ENCODE assay signal across 8 cellular contexts in the genomic region with DNA sequence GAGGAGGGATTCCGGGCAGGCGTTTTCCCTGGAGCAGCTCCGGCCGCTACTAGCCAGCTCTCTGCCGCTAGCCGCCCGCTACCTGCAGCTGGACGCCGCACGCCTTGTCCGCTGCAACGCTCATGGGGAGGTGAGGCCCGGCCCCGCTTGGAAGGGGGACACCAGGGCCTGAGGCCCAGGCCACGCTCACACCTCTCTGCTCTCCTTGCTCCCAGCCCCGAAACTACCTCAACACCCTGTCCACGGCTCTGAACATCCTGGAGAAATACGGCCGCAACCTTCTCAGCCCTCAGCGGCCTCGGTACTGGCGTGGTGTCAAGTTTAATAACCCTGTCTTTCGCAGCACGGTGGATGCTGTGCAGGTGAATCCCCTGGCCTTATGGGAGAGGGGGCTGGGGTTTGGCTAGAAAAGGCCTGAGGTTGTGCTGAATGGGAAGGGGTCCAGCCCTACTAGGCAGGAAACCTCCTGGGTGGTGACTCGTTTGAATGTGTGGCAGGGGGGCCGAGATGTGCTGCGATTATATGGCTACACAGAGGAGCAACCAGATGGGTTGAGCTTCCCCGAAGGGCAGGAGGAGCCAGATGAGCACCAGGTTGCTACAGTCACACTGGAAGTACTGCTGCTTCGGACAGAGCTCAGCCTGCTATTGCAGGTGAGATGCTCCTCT. TPM values are rescaled to one million over a fixed set of nuclear protein-coding genes. Genes with fewer than 3 reads are reported as not detected.
A peak's percentile ranks its signal among the peaks of the same experiment; 100 is the strongest.
DNase-seq lines count a peak whose midpoint lies in the region; ATAC-seq and TF ChIP-seq lines count a peak whose summit lies in the region.

No MANE protein-coding gene starts in this region.

- H3K27ac Mint-ChIP-seq in T-helper 17 cell (peak overlapping the region; percentile 91), glutamatergic neuron (ENCODE audit: unreplicated experiment) (peak overlapping the region; percentile 76)

- peak overlapping the region; percentile 98 for H3K4me3 Mint-ChIP-seq in T-helper 17 cell
- peak overlapping the region; percentile 90 for H3K4me3 Mint-ChIP-seq in glutamatergic neuron (ENCODE audit: unreplicated experiment)

- H3K27me3 ChIP-seq in H7 (ENCODE audit: control insufficient read depth, insufficient read depth, low read length): no peaks in the 10 kb centered on the region

- peaks cover 2% of the 10 kb centered on the region for H3K36me3 Mint-ChIP-seq in T-helper 17 cell (ENCODE audit: low read depth)
- no peaks in the 10 kb centered on the region for H3K36me3 Mint-ChIP-seq in glutamatergic neuron (ENCODE audit: unreplicated experiment)

- ATAC-seq in T-helper 17 cell (no peak), HG02610 (IDR thresholded peaks at IDR 0.05; ENCODE audit: unreplicated experiment) (no peak), HG02759 (IDR thresholded peaks at IDR 0.05; ENCODE audit: unreplicated experiment) (no peak), HG03342 (IDR thresholded peaks at IDR 0.05; ENCODE audit: unreplicated experiment) (no peak)

- no peaks in the 10 kb centered on the region for H3K9me3 ChIP-seq in T-helper 17 cell (ENCODE audit: control insufficient read depth, low read length, poor library complexity, severe bottlenecking)

- H3K4me3 ChIP-seq in H7 (ENCODE audit: insufficient read depth, low read depth, low read length): peak overlapping the region; percentile 84
- H3K4me3 ChIP-seq in skin epidermis: peak overlapping the region; percentile 64 to 93 (median 82)

- no peaks in the 10 kb centered on the region for H3K27me3 Mint-ChIP-seq in T-helper 17 cell
- peaks cover 4% of the 10 kb centered on the region for H3K27me3 Mint-ChIP-seq in glutamatergic neuron (ENCODE audit: unreplicated experiment)

- peaks cover 4% of the 10 kb centered on the region for H3K9me3 Mint-ChIP-seq in glutamatergic neuron (ENCODE audit: unreplicated experiment)

- H3K36me3 ChIP-seq in H7 (replicated peaks; ENCODE audit: control insufficient read depth, insufficient read depth, low read length): peaks cover 35% of the 10 kb centered on the region

- TF ChIP-seq CTCF in glutamatergic neuron (IDR thresholded peaks at IDR 0.05; ENCODE audit: partially characterized antibody, unreplicated experiment): no peak

- peaks cover 46% of the 10 kb centered on the region for H3K4me1 Mint-ChIP-seq in T-helper 17 cell
- H3K4me1 Mint-ChIP-seq in glutamatergic neuron (ENCODE audit: low read depth, unreplicated experiment): peaks cover 9% of the 10 kb centered on the region

- peak overlapping the region; percentile 24 to 94 (median 88) for H3K27ac ChIP-seq in skin epidermis

- DNase-seq in H7: no peak
- DNase-seq in T-helper 17 cell: no peak
- no peak for DNase-seq in glutamatergic neuron
- DNase-seq in cerebellum (ENCODE audit: low spot score): no peak

RNA-seq across cellular contexts. Expression of gene RNF31, which starts 0.6 kb away (rescaled TPM):
- total RNA-seq in H7 (2014; rRNA removed; shearing (Covaris generic)): 67.7 and 75.0 TPM in 2 replicates
- total RNA-seq in T-helper 17 cell: 10 to 100 TPM; 85.8 to 98.3 TPM
- 88.2 TPM for total RNA-seq in glutamatergic neuron (ENCODE audit: unreplicated experiment)
- 28.6 TPM for total RNA-seq in cerebellum

RNA-seq across cellular contexts. Expression of gene PSME2, which starts 1.5 kb away (rescaled TPM):
- total RNA-seq in H7 (2014; rRNA removed; shearing (Covaris generic)): 129 and 134 TPM in 2 replicates
- 100 to 1,000 TPM; 134 to 141 TPM for total RNA-seq in T-helper 17 cell
- 58.9 TPM for total RNA-seq in glutamatergic neuron (ENCODE audit: unreplicated experiment)
- total RNA-seq in cerebellum: 25.9 TPM

RNA-seq across cellular contexts. Expression of gene EMC9, which starts 6.5 kb away (rescaled TPM):
- total RNA-seq in H7 (2014; rRNA removed; shearing (Covaris generic)): 25.7 and 35.9 TPM in 2 replicates
- total RNA-seq in T-helper 17 cell: 1 to 10 TPM; 8.3 to 9.7 TPM
- total RNA-seq in glutamatergic neuron (ENCODE audit: unreplicated experiment): 18.1 TPM
- total RNA-seq in cerebellum: 10.6 TPM

RNA-seq across cellular contexts. Expression of gene PSME1, which starts 11.9 kb away (rescaled TPM):
- total RNA-seq in H7 (2014; rRNA removed; shearing (Covaris generic)): 46.9 and 49.3 TPM in 2 replicates
- 100 to 1,000 TPM; 235 to 257 TPM for total RNA-seq in T-helper 17 cell
- total RNA-seq in glutamatergic neuron (ENCODE audit: unreplicated experiment): 35.7 TPM
- 19.6 TPM for total RNA-seq in cerebellum

RNA-seq across cellular contexts. Expression of gene IRF9, which starts 13.2 kb away (rescaled TPM):
- 8.1 and 11.2 TPM in 2 replicates for total RNA-seq in H7 (2014; rRNA removed; shearing (Covaris generic))
- 100 to 1,000 TPM; 172 to 230 TPM for total RNA-seq in T-helper 17 cell
- 31.0 TPM for total RNA-seq in glutamatergic neuron (ENCODE audit: unreplicated experiment)
- total RNA-seq in cerebellum: 14.0 TPM
